ENCODE assay signal across 6 cellular contexts in genomic region chr10:133379801-133380666, GRCh38. TPM values are rescaled to one million over a fixed set of nuclear protein-coding genes. Genes with fewer than 3 reads are reported as not detected.
DNase-seq lines count a peak whose midpoint lies in the region; TF ChIP-seq lines count a peak whose summit lies in the region.

No MANE protein-coding gene starts in this region.

- DNase-seq in CD14-positive monocyte (ENCODE audit: low spot score) (no peak), medulla oblongata (ENCODE audit: extremely low spot score) (peak; percentile 36), cerebellar nuclear complex (lab: John Stamatoyannopoulos, UW) (no peak), cerebellar cortex (ENCODE audit: low spot score) (no peak), germinal center (ENCODE audit: low spot score) (no peak)
- no peak for DNase-seq in activated CD4-positive, alpha-beta memory T cell treated with anti-CD3 and anti-CD28 coated beads, Interleukin-2, amount 10 ng/mL, durations not matched to agents 7 days and 5 days

- no peak overlapping the region for H3K27ac Mint-ChIP-seq in CD14-positive monocyte
- H3K27ac Mint-ChIP-seq in activated CD4-positive, alpha-beta memory T cell treated with anti-CD3 and anti-CD28 coated beads, Interleukin-2, amount 10 ng/mL, durations not matched to agents 7 days and 5 days: no peak overlapping the region

- intact Hi-C loops in CD14-positive monocyte (cut with micrococcal nuclease): loop anchor here in 1 of 2 donors (10.0 kb wide), 1 partner anchor 1075 kb away; the partner anchor contains the start of gene STK32C

- POLR2A ChIA-PET in activated CD4-positive, alpha-beta memory T cell treated with anti-CD3 and anti-CD28 coated beads, Interleukin-2, amount 10 ng/mL, durations not matched to agents 7 days and 5 days (lab: Charles Lee): interaction anchor here (6.2 kb wide), 1 partner anchor 11 kb away, joined by 68 read pairs; no protein-coding TSS in a partner anchor

- H3K9me3 Mint-ChIP-seq in CD14-positive monocyte: peaks cover 0 to 2% (median 0%) of the 10 kb centered on the region in 7 donors
- no peaks in the 10 kb centered on the region for H3K9me3 Mint-ChIP-seq in activated CD4-positive, alpha-beta memory T cell treated with anti-CD3 and anti-CD28 coated beads, Interleukin-2, amount 10 ng/mL, durations not matched to agents 7 days and 5 days

- peak overlapping the region; percentile 75 for H3K4me3 Mint-ChIP-seq in CD14-positive monocyte
- peak overlapping the region; percentile 63 for H3K4me3 Mint-ChIP-seq in activated CD4-positive, alpha-beta memory T cell treated with anti-CD3 and anti-CD28 coated beads, Interleukin-2, amount 10 ng/mL, durations not matched to agents 7 days and 5 days

- no peak for TF ChIP-seq CTCF in CD14-positive monocyte (IDR thresholded peaks at IDR 0.05)

- peaks cover 6 to 25% (median 19%) of the 10 kb centered on the region in 3 donors for H3K27me3 Mint-ChIP-seq in CD14-positive monocyte (ENCODE audit: low read depth in 3 of 3)
- peaks cover 7% of the 10 kb centered on the region for H3K27me3 Mint-ChIP-seq in activated CD4-positive, alpha-beta memory T cell treated with anti-CD3 and anti-CD28 coated beads, Interleukin-2, amount 10 ng/mL, durations not matched to agents 7 days and 5 days

- peaks cover 16 to 18% of the 10 kb centered on the region in 2 donors for H3K36me3 Mint-ChIP-seq in CD14-positive monocyte
- H3K36me3 Mint-ChIP-seq in activated CD4-positive, alpha-beta memory T cell treated with anti-CD3 and anti-CD28 coated beads, Interleukin-2, amount 10 ng/mL, durations not matched to agents 7 days and 5 days (ENCODE audit: low read depth): no peaks in the 10 kb centered on the region

- peaks cover 25% of the 10 kb centered on the region for H3K4me1 Mint-ChIP-seq in CD14-positive monocyte
- peaks cover 9% of the 10 kb centered on the region for H3K4me1 Mint-ChIP-seq in activated CD4-positive, alpha-beta memory T cell treated with anti-CD3 and anti-CD28 coated beads, Interleukin-2, amount 10 ng/mL, durations not matched to agents 7 days and 5 days

- CTCF ChIA-PET in activated CD4-positive, alpha-beta memory T cell treated with anti-CD3 and anti-CD28 coated beads, Interleukin-2, amount 10 ng/mL, durations not matched to agents 7 days and 5 days (lab: Charles Lee): interaction anchor here (0.8 kb wide), 1 partner anchor 50 kb away, joined by 3 read pairs; no protein-coding TSS in a partner anchor

RNA-seq across cellular contexts. Expression of gene PAOX, which starts 1.0 kb away (rescaled TPM):
- polyA plus RNA-seq in CD14-positive monocyte: 1 to 10 TPM; 9.3 to 9.5 TPM
- total RNA-seq in activated CD4-positive, alpha-beta memory T cell treated with anti-CD3 and anti-CD28 coated beads, Interleukin-2, amount 10 ng/mL, durations not matched to agents 7 days and 5 days: 1 to 10 TPM; 5.9 to 7.8 TPM

RNA-seq across cellular contexts. Expression of gene ECHS1, which starts 6.9 kb away (rescaled TPM):
- 100 to 1,000 TPM in 1 of 2 donors, 10 to 100 TPM in 1; 85.1 to 102 TPM for polyA plus RNA-seq in CD14-positive monocyte
- 10 to 100 TPM; 31.3 to 31.6 TPM for total RNA-seq in activated CD4-positive, alpha-beta memory T cell treated with anti-CD3 and anti-CD28 coated beads, Interleukin-2, amount 10 ng/mL, durations not matched to agents 7 days and 5 days

RNA-seq across cellular contexts. Expression of gene MTG1, which starts 13.9 kb away (rescaled TPM):
- polyA plus RNA-seq in CD14-positive monocyte: 10 to 100 TPM; 13.0 to 17.1 TPM
- 10 to 100 TPM; 41.7 to 42.2 TPM for total RNA-seq in activated CD4-positive, alpha-beta memory T cell treated with anti-CD3 and anti-CD28 coated beads, Interleukin-2, amount 10 ng/mL, durations not matched to agents 7 days and 5 days

RNA-seq across cellular contexts. Expression of gene FUOM, which starts 22.2 kb away (rescaled TPM):
- polyA plus RNA-seq in CD14-positive monocyte: 10 to 100 TPM; 39.0 to 56.8 TPM
- 10 to 100 TPM; 11.2 to 11.4 TPM for total RNA-seq in activated CD4-positive, alpha-beta memory T cell treated with anti-CD3 and anti-CD28 coated beads, Interleukin-2, amount 10 ng/mL, durations not matched to agents 7 days and 5 days

RNA-seq across cellular contexts. Expression of gene PRAP1, which starts 32.9 kb away (rescaled TPM):
- polyA plus RNA-seq in CD14-positive monocyte: not detected
- not detected for total RNA-seq in activated CD4-positive, alpha-beta memory T cell treated with anti-CD3 and anti-CD28 coated beads, Interleukin-2, amount 10 ng/mL, durations not matched to agents 7 days and 5 days
